8 cellular contexts compared by ENCODE assay signal in genomic region chr4:73308286-73308685, GRCh38. TPM values are rescaled to one million over a fixed set of nuclear protein-coding genes. Genes with fewer than 3 reads are reported as not detected.
DNase-seq lines count a peak whose midpoint lies in the region; ATAC-seq, FAIRE-seq and TF ChIP-seq lines count a peak whose summit lies in the region.

No MANE protein-coding gene starts in this region.

- TF ChIP-seq POLR2A in GM12892 (IDR thresholded peaks at IDR 0.05; ENCODE audit: low read depth, low read length): no peak

- peak overlapping the region; percentile 54 for H3K4me2 ChIP-seq in fibroblast of lung (ENCODE audit: extremely low read depth, insufficient read depth, low read length)

- peak overlapping the region; percentile 76 for H2AFZ ChIP-seq in fibroblast of lung (ENCODE audit: low read length)

- H3K9ac ChIP-seq in fibroblast of lung (ENCODE audit: insufficient read depth, low read length): no peak overlapping the region

- no peaks in the 10 kb centered on the region for H4K20me1 ChIP-seq in fibroblast of lung (ENCODE audit: control insufficient read depth, extremely low read depth, insufficient read depth, low read length)

- no peaks in the 10 kb centered on the region for H3K79me2 ChIP-seq in fibroblast of lung (ENCODE audit: control insufficient read depth, insufficient read depth, low read length)

- H3K4me1 ChIP-seq in fibroblast of lung (ENCODE audit: control insufficient read depth, extremely low read depth, insufficient read depth, low read length): peaks cover 10% of the 10 kb centered on the region

- H3K27me3 ChIP-seq in fibroblast of lung (ENCODE audit: control insufficient read depth, insufficient read depth, low read length) (no peaks in the 10 kb centered on the region), MG63 (no peaks in the 10 kb centered on the region)

- peak; percentile 63 for ATAC-seq in GM21526 (IDR thresholded peaks at IDR 0.05; ENCODE audit: low FRiP score, unreplicated experiment)

- DNase-seq in AG08396 (ENCODE audit: low spot score): peak; percentile 10
- DNase-seq in NOMO-1 treated with DMSO at 0.1 percent for 48 hours (lab: John Stamatoyannopoulos, UW; ENCODE audit: unreplicated experiment): peak; percentile 88
- peak; percentile 34 to 51 for DNase-seq in fibroblast of lung (ENCODE audit: low read depth in 2 of 2)
- DNase-seq in MG63: no peak
- DNase-seq in ecto neural progenitor cell (ENCODE audit: low spot score): no peak
- no peak for DNase-seq in HuH-7.5 (ENCODE audit: low spot score)
- DNase-seq in GM12892 (ENCODE audit: insufficient read length): no peak

- H3K9me3 ChIP-seq in fibroblast of lung (ENCODE audit: control insufficient read depth, insufficient read depth, low read depth, low read length) (no peaks in the 10 kb centered on the region), MG63 (no peaks in the 10 kb centered on the region)

- no peak overlapping the region for H3K4me3 ChIP-seq in fibroblast of lung (replicated peaks in 1 of 4; ENCODE audit: control extremely low read depth in 1 of 4, insufficient read depth in 1 of 4, low read depth in 3 of 4, low read length in 4 of 4)
- no peak overlapping the region for H3K4me3 ChIP-seq in MG63

- TF ChIP-seq CTCF in fibroblast of lung (conservative IDR thresholded peaks at IDR 0.05 in 1 of 2, IDR thresholded peaks at IDR 0.05 in 1 of 2; ENCODE audit: low read depth in 1 of 2, low read length in 2 of 2): peak; percentile 39 to 46

- FAIRE-seq in GM12892 (lab: Jason Lieb, UNC): no peak

- H3K36me3 ChIP-seq in fibroblast of lung (ENCODE audit: control insufficient read depth, insufficient read depth, low read length) (no peaks in the 10 kb centered on the region), MG63 (no peaks in the 10 kb centered on the region)

- H3K27ac ChIP-seq in fibroblast of lung (ENCODE audit: insufficient read depth, low read length): peak overlapping the region; percentile 23

RNA-seq across cellular contexts. Expression of gene ANKRD17, which starts 49.7 kb away (rescaled TPM):
- total RNA-seq in fibroblast of lung: 36.5 and 46.2 TPM in 2 replicates
- polyA plus RNA-seq in fibroblast of lung: 50.8 and 54.6 TPM in 2 replicates
- polyA plus RNA-seq in fibroblast of lung (2012): 29.3 and 30.0 TPM in 2 replicates
- 49.5 and 57.9 TPM in 2 replicates for polyA minus RNA-seq in fibroblast of lung (ENCODE audit: low replicate concordance)
- 18.8 and 21.2 TPM in 2 replicates for total RNA-seq in MG63 (2014; rRNA removed; shearing (Covaris generic); ENCODE audit: low replicate concordance)
- 20.9 TPM for polyA plus RNA-seq in GM12892 (2012; ENCODE audit: missing spikeins)

Comparison
In these comparisons a context has a peak if more than half of its experiments do, and no peak if none do; other contexts are left out.
1. DNase-seq: peak in AG08396 (single experiment), NOMO-1 treated with DMSO at 0.1 percent for 48 hours (single experiment) and fibroblast of lung (2 of 2); none in MG63 (single experiment), ecto neural progenitor cell (single experiment), HuH-7.5 (single experiment) and GM12892 (single experiment).